In the genomic region with DNA sequence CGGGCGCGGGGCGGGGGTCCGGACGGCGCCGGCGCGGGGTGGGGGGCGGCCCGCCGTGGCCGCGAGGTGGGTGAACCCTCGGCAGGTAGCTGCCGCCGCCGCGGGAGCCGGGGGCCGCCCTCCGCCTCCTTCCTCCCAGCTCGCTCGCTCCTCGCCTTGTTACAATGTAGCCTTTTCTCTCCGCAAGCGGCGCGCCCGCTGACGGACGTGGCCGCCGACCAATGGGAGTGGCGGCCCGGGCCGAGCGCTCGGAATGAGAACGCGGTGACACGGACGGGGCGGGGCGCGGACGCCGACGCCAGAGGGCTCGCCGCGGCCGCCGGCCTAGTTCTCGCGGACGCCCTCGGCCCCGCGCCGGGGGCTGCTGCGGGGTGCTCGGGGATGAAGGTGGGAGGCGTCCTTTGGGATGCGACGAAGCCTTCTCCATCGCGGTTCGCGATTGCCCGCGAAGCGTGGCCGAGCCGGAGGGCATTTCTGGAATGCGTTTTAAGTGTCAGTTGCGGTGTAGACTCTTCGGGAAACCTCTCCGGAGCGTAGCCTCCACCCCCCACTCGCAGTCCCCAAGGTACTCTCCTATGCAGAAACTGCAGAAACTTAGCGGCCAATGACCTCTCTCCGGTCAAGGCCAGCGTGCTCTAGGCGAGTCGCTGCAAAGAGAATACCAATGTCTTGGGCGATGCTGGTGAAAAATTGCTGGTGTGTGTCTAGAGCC, we compare ENCODE assay signal across 1 cellular context.
A peak's percentile ranks its signal among the peaks of the same experiment; 100 is the strongest.
TF ChIP-seq lines count a peak whose summit lies in the region.

No MANE protein-coding gene starts in this region.

TF ChIP-seq in A549, 52 proteins besides CTCF, POLR2A, EP300 and RAD21 (continued from another document):
- TF ChIP-seq, protein P1, sequence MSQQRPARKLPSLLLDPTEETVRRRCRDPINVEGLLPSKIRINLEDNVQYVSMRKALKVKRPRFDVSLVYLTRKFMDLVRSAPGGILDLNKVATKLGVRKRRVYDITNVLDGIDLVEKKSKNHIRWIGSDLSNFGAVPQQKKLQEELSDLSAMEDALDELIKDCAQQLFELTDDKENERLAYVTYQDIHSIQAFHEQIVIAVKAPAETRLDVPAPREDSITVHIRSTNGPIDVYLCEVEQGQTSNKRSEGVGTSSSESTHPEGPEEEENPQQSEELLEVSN (IDR thresholded peaks at IDR 0.05; ENCODE audit: borderline replicate concordance, low read depth), result peak; percentile 56; the same call in 1 of the 2 replicates
- TF ChIP-seq FOSL2 (IDR thresholded peaks at IDR 0.05) (no peak), FOSL2 (CRISPR knock-in tag; IDR thresholded peaks at IDR 0.05) (0 out of 2 replicates have a peak, but pooled peaks have one; percentile 24), CBX8 (IDR thresholded peaks at IDR 0.05) (no peak), SMC3 (IDR thresholded peaks at IDR 0.05) (0 out of 3 replicates have a peak, but pooled peaks have one; percentile 3), JUNB (IDR thresholded peaks at IDR 0.05) (no peak), ZC3H11A (IDR thresholded peaks at IDR 0.05) (no peak)
